ENCODE assay signal across 8 cellular contexts in the genomic region with DNA sequence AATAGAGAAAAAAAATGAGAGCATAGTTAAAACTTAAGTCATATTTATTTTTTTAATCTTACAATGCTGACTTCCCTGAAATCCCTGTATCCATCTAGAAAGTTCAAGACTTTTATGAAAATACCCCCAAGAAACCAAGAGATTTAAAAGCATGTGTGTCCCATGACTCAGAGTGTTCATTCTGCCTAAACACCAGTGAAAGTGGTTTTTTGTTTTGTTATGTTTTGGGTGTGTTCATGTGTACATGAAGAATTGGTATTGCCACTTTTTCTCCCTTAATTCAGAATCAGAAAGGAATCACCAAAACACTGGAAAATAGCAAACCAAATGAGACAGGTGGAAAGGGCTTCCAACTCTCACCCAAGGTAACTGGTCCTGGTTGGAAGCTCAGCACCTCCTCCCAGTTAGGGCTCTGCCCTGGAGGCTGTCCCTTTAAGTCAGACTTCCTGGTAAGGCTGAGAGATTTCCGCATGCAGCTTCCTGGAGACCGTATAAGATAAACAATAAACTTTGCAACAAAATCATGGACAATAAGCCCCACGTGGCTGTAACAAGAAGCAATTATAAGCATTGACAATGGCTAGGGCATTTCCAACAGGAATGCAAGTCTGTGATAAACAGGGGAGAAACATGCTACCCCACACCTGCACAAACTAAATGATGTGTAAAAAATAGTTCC.
DNase-seq lines count a peak whose midpoint lies in the region; ATAC-seq, FAIRE-seq and TF ChIP-seq lines count a peak whose summit lies in the region.

No MANE protein-coding gene starts in this region.

- no peak for FAIRE-seq in RCC 7860 (lab: Jason Lieb, UNC)

- H3K4me1 ChIP-seq in muscle layer of colon (ENCODE audit: insufficient read depth, low read length) = peaks cover 69% of the 10 kb centered on the region

- ATAC-seq in HG03139 (IDR thresholded peaks at IDR 0.05; ENCODE audit: unreplicated experiment) (no peak), HG03342 (IDR thresholded peaks at IDR 0.05; ENCODE audit: unreplicated experiment) (no peak)

- H3K27me3 ChIP-seq in muscle layer of colon (ENCODE audit: control insufficient read depth in 1 of 2, insufficient read depth in 2 of 2, low read length in 2 of 2) = no peaks in the 10 kb centered on the region

- H3K9me3 ChIP-seq in muscle layer of colon (ENCODE audit: low read length) = no peaks in the 10 kb centered on the region

- DNase-seq in Daoy (ENCODE audit: low read depth) (peak; percentile 48), RCC 7860 (ENCODE audit: low spot score) (peak; percentile 6), choroid plexus epithelial cell (ENCODE audit: low read depth) (peak; percentile 55), AG08396 (ENCODE audit: low spot score) (no peak), hippocampal formation (lab: John Stamatoyannopoulos, UW) (no peak)

- H3K4me3 ChIP-seq in choroid plexus epithelial cell (ENCODE audit: low read depth, low read length) (no peak overlapping the region), muscle layer of colon (ENCODE audit: low read depth in 1 of 2, low read length in 2 of 2) (no peak overlapping the region)

- no peaks in the 10 kb centered on the region for H3K36me3 ChIP-seq in muscle layer of colon (ENCODE audit: insufficient read depth, low read length)

- H3K9ac ChIP-seq in muscle layer of colon (ENCODE audit: low read length) = no peak overlapping the region

- no peak for TF ChIP-seq CTCF in choroid plexus epithelial cell (conservative IDR thresholded peaks at IDR 0.05; ENCODE audit: low read depth, low read length)

- peak overlapping the region; percentile 49 for H3K27ac ChIP-seq in muscle layer of colon (ENCODE audit: low read depth, low read length)

Comparison
In these comparisons a context has a peak if more than half of its experiments do, and no peak if none do; other contexts are left out.
1. DNase-seq: peak in Daoy (single experiment), RCC 7860 (single experiment) and choroid plexus epithelial cell (single experiment); none in AG08396 (single experiment) and hippocampal formation (0 of 2).